Comparison of ENCODE assay signal across 8 cellular contexts in genomic region chr5:128083811-128084227, GRCh38.
DNase-seq lines count a peak whose midpoint lies in the region; ATAC-seq and TF ChIP-seq lines count a peak whose summit lies in the region.

No MANE protein-coding gene starts in this region.

- H3K9me3 ChIP-seq in BLaER1 (no peaks in the 10 kb centered on the region), stomach smooth muscle (ENCODE audit: control insufficient read depth in 2 of 2, low read length in 2 of 2) (no peaks in the 10 kb centered on the region)

- H3K4me2 ChIP-seq in BLaER1: peak overlapping the region; percentile 92

- peak overlapping the region; percentile 94 for H3K9ac ChIP-seq in BLaER1
- H3K9ac ChIP-seq in stomach smooth muscle (ENCODE audit: low read length in 2 of 2): peak overlapping the region in 1 of 2 donors; percentile 68

- TF ChIP-seq CTCF in astrocyte of the cerebellum (IDR thresholded peaks at IDR 0.05; ENCODE audit: low read depth, low read length, missing control alignments): peak; percentile 28

- DNase-seq in astrocyte of the cerebellum (ENCODE audit: low read depth): no peak
- DNase-seq in iPS-NIHi11 (ENCODE audit: low spot score): peak; percentile 76
- no peak for DNase-seq in NCI-H2029 (lab: John Stamatoyannopoulos, UW)
- DNase-seq in stimulated activated CD4-positive, alpha-beta T cell treated with anti-CD3 and anti-CD28 coated beads, Interleukin-1b, Interleukin-23, amount 100 ng/mL, for 48 hours: no peak

- peaks cover 39% of the 10 kb centered on the region for H4K20me1 ChIP-seq in BLaER1

- H3K27ac ChIP-seq in BLaER1 (peak overlapping the region; percentile 97), stomach smooth muscle (ENCODE audit: low read length) (no peak overlapping the region)

- in situ Hi-C loops in astrocyte of the cerebellum (cut with HindIII; ENCODE audit: low sequenced_read_pairs): no loop called here

- no peaks in the 10 kb centered on the region; the same call in 1 of the 2 replicates for H3K36me3 ChIP-seq in BLaER1
- H3K36me3 ChIP-seq in stomach smooth muscle (ENCODE audit: control insufficient read depth in 2 of 2, insufficient read depth in 2 of 2, low read length in 2 of 2): no peaks in the 10 kb centered on the region

- H3K4me1 ChIP-seq in BLaER1 (peaks cover 58% of the 10 kb centered on the region), stomach smooth muscle (ENCODE audit: control insufficient read depth, insufficient read depth, low read length) (peaks cover 20% of the 10 kb centered on the region)

- H3K27me3 ChIP-seq in BLaER1: no peaks in the 10 kb centered on the region
- no peaks in the 10 kb centered on the region for H3K27me3 ChIP-seq in stomach smooth muscle (ENCODE audit: control insufficient read depth in 1 of 2, insufficient read depth in 2 of 2, low read length in 2 of 2)

- ATAC-seq in GM19328 (IDR thresholded peaks at IDR 0.05; ENCODE audit: unreplicated experiment) (peak; percentile 32), HG03378 (IDR thresholded peaks at IDR 0.05; ENCODE audit: unreplicated experiment) (peak; percentile 16)

- H3K4me3 ChIP-seq in BLaER1: peak overlapping the region; percentile 99
- H3K4me3 ChIP-seq in astrocyte of the cerebellum (ENCODE audit: low read depth, low read length): peak overlapping the region; percentile 73
- peak overlapping the region; percentile 60 to 93 for H3K4me3 ChIP-seq in stomach smooth muscle (ENCODE audit: low read length in 2 of 2)
